In genomic region chr1:176122282-176122681, GRCh38 we compare ENCODE assay signal across 23 cellular contexts.
"Had no signal": no experiment of that assay in that cellular context is flagged by ENCODE, and none has a peak within 500 bp of the region (broad histone marks: within the 10 kb centered on the region; RNA-seq: fewer than 3 reads in every experiment).

No MANE protein-coding gene starts in this region.

- H3K27me3 ChIP-seq: esophagus squamous epithelium, gastrocnemius medialis, heart right ventricle, left lung had no signal

- DNase-seq: cortex of kidney; effector CD8-positive, alpha-beta T cell; effector memory CD8-positive, alpha-beta T cell; endodermal cell; erythroblast; esophagus squamous epithelium; foreskin fibroblast; foreskin melanocyte; gastrocnemius medialis; glutamatergic neuron; head of caudate nucleus; heart right ventricle; hippocampal formation; left cardiac atrium; left lung; left ventricle myocardium superior; lower lobe of right lung; mesenchymal stem cell; mucosa of descending colon; naive B cell; naive thymus-derived CD8-positive, alpha-beta T cell had no signal

- H3K9me3 ChIP-seq: gastrocnemius medialis had no signal

- H3K36me3 ChIP-seq: gastrocnemius medialis, lower lobe of right lung had no signal

- ATAC-seq: effector memory CD8-positive, alpha-beta T cell; esophagus mucosa; gastrocnemius medialis; heart right ventricle; left cardiac atrium; left lung; left ventricle myocardium superior; lower lobe of right lung; mucosa of descending colon; naive thymus-derived CD8-positive, alpha-beta T cell had no signal

- H3K4me1 ChIP-seq: esophagus squamous epithelium, gastrocnemius medialis, heart right ventricle, left lung, lower lobe of right lung had no signal

- H3K27ac ChIP-seq: epithelial cell of prostate, esophagus squamous epithelium, gastrocnemius medialis, heart right ventricle, left lung, lower lobe of right lung had no signal

- H3K4me3 ChIP-seq: esophagus squamous epithelium, gastrocnemius medialis, heart right ventricle, left lung, lower lobe of right lung, mucosa of descending colon had no signal
